Comparison of ENCODE assay signal across 20 cellular contexts in the genomic region with DNA sequence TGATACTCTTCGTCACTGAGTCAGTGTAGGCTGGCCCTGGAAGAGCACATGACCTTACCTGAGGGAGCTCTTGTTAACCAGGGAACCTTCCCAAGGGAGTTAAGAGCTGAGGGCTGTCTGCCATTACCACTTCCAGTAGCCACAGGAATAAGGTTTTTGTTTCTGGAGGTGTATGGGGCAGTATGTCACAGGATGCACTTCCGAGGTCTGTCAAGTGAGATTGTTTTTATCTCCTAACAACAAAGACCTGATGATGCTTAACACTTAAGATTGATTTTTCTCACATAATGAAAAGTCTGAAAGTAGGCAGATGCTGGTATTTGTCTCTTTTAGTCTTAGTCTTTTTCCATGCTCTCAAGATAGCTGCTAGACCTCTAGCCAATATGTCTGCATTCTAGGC. TPM values are rescaled to one million over a fixed set of nuclear protein-coding genes. Genes with fewer than 3 reads are reported as not detected.
DNase-seq lines count a peak whose midpoint lies in the region; ATAC-seq and TF ChIP-seq lines count a peak whose summit lies in the region.
"Had no signal": no experiment of that assay in that cellular context is flagged by ENCODE, and none has a peak within 500 bp of the region (broad histone marks: within the 10 kb centered on the region; RNA-seq: fewer than 3 reads in every experiment).

No MANE protein-coding gene starts in this region.

- no peaks in the 10 kb centered on the region for H3K27me3 ChIP-seq in CD4-positive, alpha-beta T cell (ENCODE audit: control insufficient read depth, insufficient read depth, low read length)
- H3K27me3 ChIP-seq in GM23338 (ENCODE audit: insufficient read depth) (no peaks in the 10 kb centered on the region), SU-DHL-6 (ENCODE audit: low read length) (no peaks in the 10 kb centered on the region), brain microvascular endothelial cell (replicated peaks) (no peaks in the 10 kb centered on the region)
- H3K27me3 ChIP-seq: BE2C had no signal

- H3K4me1 ChIP-seq in GM23338 (ENCODE audit: insufficient read depth): no peaks in the 10 kb centered on the region
- H3K4me1 ChIP-seq: BE2C had no signal

- peaks cover 15% of the 10 kb centered on the region for H3K4me1 Mint-ChIP-seq in CD4-positive, alpha-beta T cell (ENCODE audit: low read depth)
- no peaks in the 10 kb centered on the region for H3K4me1 Mint-ChIP-seq in GM23338
- peaks cover 13% of the 10 kb centered on the region for H3K4me1 Mint-ChIP-seq in mesothelial cell of epicardium

- CTCF ChIA-PET in CD4-positive, alpha-beta T cell (lab: Charles Lee): no interaction called here

- H3K9me3 Mint-ChIP-seq in CD4-positive, alpha-beta T cell: no peaks in the 10 kb centered on the region
- no peaks in the 10 kb centered on the region for H3K9me3 Mint-ChIP-seq in GM23338
- no peaks in the 10 kb centered on the region for H3K9me3 Mint-ChIP-seq in mesothelial cell of epicardium

- in situ Hi-C loops in brain microvascular endothelial cell (cut with HindIII; ENCODE audit: low pct_ligation_motif_present, low sequenced_read_pairs): no loop called here

- no peaks in the 10 kb centered on the region for H3K9me2 ChIP-seq in GM23338 (ENCODE audit: insufficient read depth)
- no peaks in the 10 kb centered on the region for H3K9me2 ChIP-seq in SU-DHL-6 (replicated peaks; ENCODE audit: insufficient read depth, low read length)

- no peaks in the 10 kb centered on the region for H3F3A ChIP-seq in GM23338 (replicated peaks; ENCODE audit: low read depth)
- H3F3A ChIP-seq in SU-DHL-6 (ENCODE audit: insufficient read depth): peaks cover 48% of the 10 kb centered on the region

- no peaks in the 10 kb centered on the region for H3K36me3 Mint-ChIP-seq in CD4-positive, alpha-beta T cell (ENCODE audit: low read depth)
- H3K36me3 Mint-ChIP-seq in GM23338 (ENCODE audit: low read depth): no peaks in the 10 kb centered on the region
- no peaks in the 10 kb centered on the region for H3K36me3 Mint-ChIP-seq in mesothelial cell of epicardium

- no peaks in the 10 kb centered on the region for H3K79me2 ChIP-seq in GM23338 (replicated peaks; ENCODE audit: insufficient read depth)
- H3K79me2 ChIP-seq in SU-DHL-6 (ENCODE audit: insufficient read depth, low read length): no peaks in the 10 kb centered on the region

- ATAC-seq in CD4-positive, alpha-beta T cell (ENCODE audit: poor library complexity): peak; percentile 51
- no peak for ATAC-seq in GM23338
- ATAC-seq in GM18498 (IDR thresholded peaks at IDR 0.05; ENCODE audit: unreplicated experiment): no peak
- ATAC-seq: SK-N-SH treated with all-trans-retinoic acid at 6 μM for 48 hours had no signal

- no peak for DNase-seq in CD4-positive, alpha-beta T cell
- no peak for DNase-seq in GM23338 (ENCODE audit: low spot score)
- no peak for DNase-seq in mesothelial cell of epicardium (ENCODE audit: low spot score in 2 of 2, unreplicated experiment in 2 of 2)
- DNase-seq in brain microvascular endothelial cell: no peak
- DNase-seq in medulla oblongata (ENCODE audit: extremely low spot score): no peak
- DNase-seq: BE2C, DMS79, IMR-90, NCI-H1105, NCI-H1694, NCI-H2081, NCI-H748 treated with DMSO at 0.1 percent for 48 hours, SIG-M5, T-helper 1 cell had no signal

- no peak overlapping the region for H3K4me2 ChIP-seq in GM23338
- H3K4me2 ChIP-seq in SU-DHL-6 (ENCODE audit: low read depth, low read length, poor library complexity, severe bottlenecking): peak overlapping the region; percentile 48

- no peak overlapping the region for H3K4me3 Mint-ChIP-seq in CD4-positive, alpha-beta T cell
- no peak overlapping the region for H3K4me3 Mint-ChIP-seq in GM23338
- no peak overlapping the region for H3K4me3 Mint-ChIP-seq in mesothelial cell of epicardium

- no peaks in the 10 kb centered on the region for H4K20me1 ChIP-seq in GM23338 (replicated peaks; ENCODE audit: insufficient read depth)
- H4K20me1 ChIP-seq in SU-DHL-6 (ENCODE audit: low read depth, low read length): no peaks in the 10 kb centered on the region

- no peaks in the 10 kb centered on the region for H3K27me3 Mint-ChIP-seq in CD4-positive, alpha-beta T cell
- H3K27me3 Mint-ChIP-seq in GM23338 (ENCODE audit: insufficient read depth, low read depth, poor library complexity) (peaks cover 2% of the 10 kb centered on the region), mesothelial cell of epicardium (ENCODE audit: low read depth) (peaks cover 2% of the 10 kb centered on the region)

- POLR2A ChIA-PET in CD4-positive, alpha-beta T cell (lab: Charles Lee): interaction anchor here (1.1 to 1.6 kb wide), 5 partner anchors 10 to 52 kb away, joined by 3 to 6 read pairs (median 4); no protein-coding TSS in a partner anchor

- intact Hi-C loops in CD4-positive, alpha-beta T cell (cut with DNase I, micrococcal nuclease): loop anchor here in 1 of 2 experiments (5.0 kb wide), 1 partner anchor 52 kb away; a partner anchor contains a TSS

- no peaks in the 10 kb centered on the region for H3K9me3 ChIP-seq in CD4-positive, alpha-beta T cell (ENCODE audit: control insufficient read depth, low read length)
- no peaks in the 10 kb centered on the region for H3K9me3 ChIP-seq in SU-DHL-6 (ENCODE audit: insufficient read depth, low read length)
- H3K9me3 ChIP-seq: BE2C had no signal

- H3K27ac ChIP-seq in CD4-positive, alpha-beta T cell (ENCODE audit: low read depth, low read length): no peak overlapping the region
- no peak overlapping the region for H3K27ac ChIP-seq in GM23338 (ENCODE audit: low read depth)
- H3K27ac ChIP-seq in SU-DHL-6 (ENCODE audit: low read depth, low read length): peak overlapping the region; percentile 65
- H3K27ac ChIP-seq in brain microvascular endothelial cell: no peak overlapping the region
- H3K27ac ChIP-seq: RWPE1 had no signal

- H3K4me3 ChIP-seq in GM23338 (no peak overlapping the region), SU-DHL-6 (ENCODE audit: insufficient read depth, low read length, poor library complexity, severe bottlenecking) (no peak overlapping the region), brain microvascular endothelial cell (ENCODE audit: low read depth, low read length) (no peak overlapping the region)

- H2AFZ ChIP-seq in GM23338 (peak overlapping the region; percentile 87; the same call in 1 of the 2 replicates), SU-DHL-6 (ENCODE audit: low read depth, low read length, severe bottlenecking) (peak overlapping the region; percentile 38)

- TF ChIP-seq CTCF in CD4-positive, alpha-beta T cell (IDR thresholded peaks at IDR 0.05): no peak
- no peak for TF ChIP-seq CTCF in GM23338 (conservative IDR thresholded peaks at IDR 0.05; ENCODE audit: low read depth in 2 of 2)
- no peak for TF ChIP-seq CTCF in SU-DHL-6 (IDR thresholded peaks at IDR 0.05; ENCODE audit: insufficient read depth, low read length, poor library complexity, severe bottlenecking)
- TF ChIP-seq CTCF in mesothelial cell of epicardium (IDR thresholded peaks at IDR 0.05; ENCODE audit: unreplicated experiment): no peak
- TF ChIP-seq CTCF in brain microvascular endothelial cell (IDR thresholded peaks at IDR 0.05; ENCODE audit: low read depth, low read length, missing control alignments): no peak

- peak overlapping the region; percentile 22 for H3K27ac Mint-ChIP-seq in CD4-positive, alpha-beta T cell
- H3K27ac Mint-ChIP-seq in GM23338: no peak overlapping the region
- peak overlapping the region; percentile 69 for H3K27ac Mint-ChIP-seq in mesothelial cell of epicardium

- H3K36me3 ChIP-seq in GM23338 (ENCODE audit: insufficient read depth): no peaks in the 10 kb centered on the region
- H3K36me3 ChIP-seq in SU-DHL-6 (ENCODE audit: low read length): no peaks in the 10 kb centered on the region
- H3K36me3 ChIP-seq in brain microvascular endothelial cell (replicated peaks): no peaks in the 10 kb centered on the region
- H3K36me3 ChIP-seq: BE2C had no signal

- H3K9ac ChIP-seq in SU-DHL-6 (ENCODE audit: low read length): peak overlapping the region; percentile 20

TF ChIP-seq in GM23338, 12 proteins besides CTCF, POLR2A, EP300 and RAD21 (continues in another document):
- TF ChIP-seq NANOG (IDR thresholded peaks at IDR 0.05; ENCODE audit: borderline replicate concordance): no peak
- no peak for TF ChIP-seq JUNB (IDR thresholded peaks at IDR 0.05; ENCODE audit: unreplicated experiment)
- no peak for TF ChIP-seq CREB1 (CRISPR knock-in tag; IDR thresholded peaks at IDR 0.05; ENCODE audit: low read depth)
- TF ChIP-seq ZNF114 (CRISPR knock-in tag; IDR thresholded peaks at IDR 0.05): no peak
- TF ChIP-seq, protein P1, sequence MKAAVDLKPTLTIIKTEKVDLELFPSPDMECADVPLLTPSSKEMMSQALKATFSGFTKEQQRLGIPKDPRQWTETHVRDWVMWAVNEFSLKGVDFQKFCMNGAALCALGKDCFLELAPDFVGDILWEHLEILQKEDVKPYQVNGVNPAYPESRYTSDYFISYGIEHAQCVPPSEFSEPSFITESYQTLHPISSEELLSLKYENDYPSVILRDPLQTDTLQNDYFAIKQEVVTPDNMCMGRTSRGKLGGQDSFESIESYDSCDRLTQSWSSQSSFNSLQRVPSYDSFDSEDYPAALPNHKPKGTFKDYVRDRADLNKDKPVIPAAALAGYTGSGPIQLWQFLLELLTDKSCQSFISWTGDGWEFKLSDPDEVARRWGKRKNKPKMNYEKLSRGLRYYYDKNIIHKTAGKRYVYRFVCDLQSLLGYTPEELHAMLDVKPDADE (IDR thresholded peaks at IDR 0.05): no peak

RNA-seq across cellular contexts. Expression of a gene that starts 41.8 kb away (rescaled TPM):
- total RNA-seq in CD4-positive, alpha-beta T cell: under 1 TPM in 1 of 2 experiments, not detected in 1; 0.27 TPM
- not detected in 2 replicates for total RNA-seq in GM23338 (2014; rRNA removed; shearing (Covaris generic))
- polyA plus RNA-seq in GM23338 (2016; fragmentation: Nextera tagmentation; extraction: Ambion mirVana): not detected in 2 replicates
- total RNA-seq in mesothelial cell of epicardium: 0.22 TPM in 1 of 3 replicates, not detected in the others
- total RNA-seq: A673, IMR-90, NCI-H460 had no signal
- polyA plus RNA-seq: IMR-90 had no signal

RNA-seq across cellular contexts. Expression of a gene that starts 50.8 kb away (rescaled TPM):
- total RNA-seq in CD4-positive, alpha-beta T cell: 10 to 100 TPM; 13.7 to 14.1 TPM
- total RNA-seq in GM23338 (2014; rRNA removed; shearing (Covaris generic)): 15.2 and 27.3 TPM in 2 replicates
- 8.1 and 9.4 TPM in 2 replicates for polyA plus RNA-seq in GM23338 (2016; fragmentation: Nextera tagmentation; extraction: Ambion mirVana)
- 3.7 to 4.2 TPM (median 3.8 TPM) in 3 replicates for total RNA-seq in mesothelial cell of epicardium
